In the genomic region with DNA sequence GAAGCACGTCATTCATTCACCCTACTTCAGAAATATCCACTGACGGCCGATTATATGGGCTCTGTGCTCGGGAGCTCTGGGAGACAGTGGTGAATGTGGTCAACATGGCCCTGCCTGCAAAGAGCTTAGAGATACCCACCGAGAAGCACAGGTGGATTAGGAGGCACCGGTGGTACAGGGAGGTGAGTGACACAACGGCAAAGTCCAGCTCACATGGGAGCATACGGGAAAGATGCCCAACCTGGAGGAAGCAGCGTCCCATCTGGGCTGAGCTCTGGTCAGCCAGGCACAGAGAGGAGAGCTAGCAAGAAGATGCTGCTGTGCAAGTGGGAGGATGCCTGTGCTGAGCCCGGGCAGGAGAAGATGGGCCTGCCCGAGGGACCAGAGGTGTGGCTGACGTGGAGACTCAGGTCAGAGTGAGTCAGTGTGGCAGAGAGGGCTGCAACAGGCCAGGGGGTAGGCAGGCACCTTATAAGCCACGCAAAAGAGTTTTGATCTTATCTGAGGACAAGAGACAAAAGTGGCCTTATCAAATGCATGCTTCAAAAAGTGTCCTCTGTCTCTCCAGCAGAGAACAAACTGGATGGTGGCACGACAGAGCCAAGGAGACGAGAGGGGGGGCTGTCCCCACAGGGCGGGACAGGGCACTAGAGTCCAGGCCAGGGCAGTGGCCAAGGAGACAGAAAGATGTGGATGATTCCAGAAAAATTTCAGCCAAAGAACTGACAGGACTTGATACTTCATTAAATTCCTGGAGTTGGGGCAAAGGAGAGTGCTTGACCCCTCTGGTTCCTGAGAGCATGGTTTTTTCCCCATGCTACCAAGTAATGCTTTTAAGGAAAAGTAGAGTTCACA, we compare ENCODE assay signal across 1 cellular context.
TF ChIP-seq lines count a peak whose summit lies in the region.

No MANE protein-coding gene starts in this region.

TF ChIP-seq in HepG2, 621 proteins besides CTCF, POLR2A, EP300 and RAD21:
- no peak for TF ChIP-seq ZNF34 (CRISPR knock-in tag; IDR thresholded peaks at IDR 0.05; ENCODE audit: borderline replicate concordance)
- 0 out of 2 replicates have a peak, but pooled peaks have one; percentile 37 for TF ChIP-seq ZNF225 (CRISPR knock-in tag; IDR thresholded peaks at IDR 0.05)
